Comparison of ENCODE assay signal across 17 cellular contexts in the genomic region with DNA sequence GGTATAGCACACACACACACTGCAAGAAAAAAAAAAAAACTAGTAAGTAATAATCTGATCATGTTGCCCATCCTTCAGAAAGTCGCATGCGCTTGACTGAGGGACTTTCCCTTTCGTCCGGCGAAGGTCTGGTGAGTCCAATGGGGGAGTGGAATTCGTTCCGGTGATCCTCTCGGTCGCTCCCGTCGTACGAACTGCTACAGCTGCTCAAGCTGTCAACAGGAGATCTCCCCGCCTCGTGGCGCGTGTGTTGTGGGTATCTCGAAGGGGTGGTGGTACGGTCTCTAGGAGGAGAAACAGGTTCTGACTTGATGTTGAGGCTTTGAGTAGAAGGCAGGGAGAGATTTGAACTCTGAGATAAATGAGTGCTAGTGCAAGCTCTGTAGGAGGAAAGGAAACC.
"Had no signal": no experiment of that assay in that cellular context is flagged by ENCODE, and none has a peak within 500 bp of the region (broad histone marks: within the 10 kb centered on the region; RNA-seq: fewer than 3 reads in every experiment).

No MANE protein-coding gene starts in this region.

- H3K27me3 ChIP-seq: adrenal gland, brain microvascular endothelial cell, suprapubic skin, upper lobe of left lung had no signal

- H3K36me3 Mint-ChIP-seq: activated naive CD4-positive, alpha-beta T cell treated with anti-CD3 and anti-CD28 coated beads, Interleukin-2, amount 10 ng/mL, durations not matched to agents 7 days and 5 days; naive thymus-derived CD4-positive, alpha-beta T cell had no signal

- H3K36me3 ChIP-seq: brain microvascular endothelial cell, prostate gland, WERI-Rb-1 had no signal

- H3K27ac Mint-ChIP-seq: activated CD4-positive, alpha-beta T cell treated with anti-CD3 and anti-CD28 coated beads, Interleukin-2, amount 10 ng/mL, durations not matched to agents 24 days and 14 days; activated naive CD4-positive, alpha-beta T cell treated with anti-CD3 and anti-CD28 coated beads, Interleukin-2, amount 10 ng/mL, durations not matched to agents 7 days and 5 days; naive thymus-derived CD4-positive, alpha-beta T cell had no signal

- H3K9me3 Mint-ChIP-seq: activated CD4-positive, alpha-beta T cell treated with anti-CD3 and anti-CD28 coated beads, Interleukin-2, amount 10 ng/mL, durations not matched to agents 24 days and 14 days; activated naive CD4-positive, alpha-beta T cell treated with anti-CD3 and anti-CD28 coated beads, Interleukin-2, amount 10 ng/mL, durations not matched to agents 7 days and 5 days; naive thymus-derived CD4-positive, alpha-beta T cell had no signal

- H3K4me3 Mint-ChIP-seq: activated CD4-positive, alpha-beta T cell treated with anti-CD3 and anti-CD28 coated beads, Interleukin-2, amount 10 ng/mL, durations not matched to agents 24 days and 14 days; activated naive CD4-positive, alpha-beta T cell treated with anti-CD3 and anti-CD28 coated beads, Interleukin-2, amount 10 ng/mL, durations not matched to agents 7 days and 5 days; naive thymus-derived CD4-positive, alpha-beta T cell had no signal

- H3K9me3 ChIP-seq: adrenal gland, prostate gland, suprapubic skin, upper lobe of left lung had no signal

- H3K27ac ChIP-seq: adrenal gland, brain microvascular endothelial cell, prostate gland, SK-N-MC, suprapubic skin, upper lobe of left lung, WERI-Rb-1 had no signal

- ATAC-seq: esophagus mucosa; naive thymus-derived CD4-positive, alpha-beta T cell had no signal

- DNase-seq: activated CD4-positive, alpha-beta T cell treated with anti-CD3 and anti-CD28 coated beads, Interleukin-2, amount 10 ng/mL, durations not matched to agents 24 days and 14 days; activated naive CD4-positive, alpha-beta T cell treated with anti-CD3 and anti-CD28 coated beads, Interleukin-2, amount 10 ng/mL, durations not matched to agents 7 days and 5 days; adrenal gland; brain microvascular endothelial cell; dermis blood vessel endothelial cell; islet precursor cell; naive thymus-derived CD4-positive, alpha-beta T cell; nucleus accumbens; stimulated activated CD4-positive, alpha-beta T cell treated with anti-CD3 and anti-CD28 coated beads, Interleukin-12 subunit alpha, Interleukin-12 subunit beta, amount 100 ng/mL, for 4 hours; stimulated activated naive CD4-positive, alpha-beta T cell; T-helper 1 cell; WERI-Rb-1 had no signal

- H3K4me3 ChIP-seq: adrenal gland, prostate gland, SK-N-MC, suprapubic skin, upper lobe of left lung had no signal

- H3K4me1 Mint-ChIP-seq: activated CD4-positive, alpha-beta T cell treated with anti-CD3 and anti-CD28 coated beads, Interleukin-2, amount 10 ng/mL, durations not matched to agents 24 days and 14 days; activated naive CD4-positive, alpha-beta T cell treated with anti-CD3 and anti-CD28 coated beads, Interleukin-2, amount 10 ng/mL, durations not matched to agents 7 days and 5 days; naive thymus-derived CD4-positive, alpha-beta T cell had no signal

- H3K4me1 ChIP-seq: adrenal gland, prostate gland, suprapubic skin, upper lobe of left lung had no signal
